ENCODE assay signal across 24 cellular contexts in genomic region chr1:108792420-108792819, GRCh38.
"Had no signal": no experiment of that assay in that cellular context is flagged by ENCODE, and none has a peak within 500 bp of the region (broad histone marks: within the 10 kb centered on the region; RNA-seq: fewer than 3 reads in every experiment).

No MANE protein-coding gene starts in this region.

- FAIRE-seq: islet of Langerhans, keratinocyte had no signal

- H3K4me1 ChIP-seq: colonic mucosa, esophagus squamous epithelium, gastrocnemius medialis, heart right ventricle, left lung, lower lobe of right lung had no signal

- DNase-seq: colonic mucosa; cortex of kidney; effector CD8-positive, alpha-beta T cell; effector memory CD8-positive, alpha-beta T cell; erythroblast; esophagus squamous epithelium; foreskin fibroblast; foreskin melanocyte; gastrocnemius medialis; glutamatergic neuron; head of caudate nucleus; heart right ventricle; hippocampal formation; left cardiac atrium; left lung; left ventricle myocardium superior; lower lobe of right lung; mesenchymal stem cell; midbrain had no signal

- H3K4me3 ChIP-seq: colonic mucosa, esophagus squamous epithelium, gastrocnemius medialis, heart right ventricle, left lung, lower lobe of right lung had no signal

- H3K9me3 ChIP-seq: colonic mucosa, esophagus squamous epithelium, gastrocnemius medialis, lower lobe of right lung had no signal

- H3K36me3 ChIP-seq: colonic mucosa had no signal

- H3K4me3 Mint-ChIP-seq: dendritic cell treated with granulocyte-macrophage colony-stimulating factor and Interleukin-4, amounts not matched to agents 40 ng/mL and 50 ng/mL, for 4 days; effector memory CD8-positive, alpha-beta T cell had no signal

- H3K27ac Mint-ChIP-seq: dendritic cell treated with granulocyte-macrophage colony-stimulating factor and Interleukin-4, amounts not matched to agents 40 ng/mL and 50 ng/mL, for 4 days; effector memory CD8-positive, alpha-beta T cell had no signal

- ATAC-seq: effector memory CD8-positive, alpha-beta T cell; esophagus mucosa; gastrocnemius medialis; heart right ventricle; left cardiac atrium; left lung; left ventricle myocardium superior; lower lobe of right lung had no signal

- H3K27me3 Mint-ChIP-seq: dendritic cell treated with granulocyte-macrophage colony-stimulating factor and Interleukin-4, amounts not matched to agents 40 ng/mL and 50 ng/mL, for 4 days; effector memory CD8-positive, alpha-beta T cell had no signal

- H3K27me3 ChIP-seq: colonic mucosa, esophagus squamous epithelium, gastrocnemius medialis, heart right ventricle, left lung had no signal

- H3K27ac ChIP-seq: colonic mucosa, epithelial cell of prostate, esophagus squamous epithelium, gastrocnemius medialis, heart right ventricle, left lung, lower lobe of right lung had no signal
